In the genomic region with DNA sequence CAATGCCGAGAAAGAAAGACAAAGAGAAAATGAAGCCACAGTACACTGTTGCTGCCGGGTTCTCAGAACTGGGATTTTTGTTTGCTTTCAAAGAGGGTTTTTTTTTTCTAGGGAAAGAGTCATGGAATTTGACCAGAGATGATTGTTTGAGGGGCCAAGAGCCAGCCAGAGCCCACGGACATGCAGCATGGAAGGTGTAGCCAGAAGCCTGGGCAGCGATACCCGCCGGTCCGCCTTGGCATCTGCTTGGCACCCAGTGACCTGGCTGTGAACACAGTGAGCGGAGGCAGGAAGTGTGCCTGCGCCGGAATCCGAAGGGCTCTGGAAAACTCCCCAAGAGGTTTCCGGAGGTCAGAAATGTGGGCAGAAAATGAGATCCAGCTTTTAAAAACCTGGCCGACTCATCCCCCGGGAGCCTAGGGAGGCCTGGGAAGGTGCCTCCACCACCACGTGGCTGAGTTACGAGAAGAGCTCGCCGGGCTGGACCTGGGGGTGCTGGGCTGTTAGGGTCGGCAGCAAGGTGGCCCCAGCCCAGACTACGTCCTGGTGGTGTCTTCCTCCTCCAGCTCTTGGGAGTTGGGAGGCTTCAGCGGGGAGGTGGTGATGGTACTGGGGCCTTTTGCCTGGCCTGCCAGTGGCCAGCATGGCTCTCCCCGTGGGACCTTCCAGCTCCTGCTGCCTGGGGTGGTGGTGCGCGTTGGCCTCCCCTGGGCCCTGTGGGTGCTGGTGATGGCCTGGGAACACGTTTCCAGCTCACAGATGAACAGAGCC, we compare ENCODE assay signal across 1 cellular context.
A peak's percentile ranks its signal among the peaks of the same experiment; 100 is the strongest.
TF ChIP-seq lines count a peak whose summit lies in the region.

No MANE protein-coding gene starts in this region.

TF ChIP-seq in SK-N-SH, 30 proteins besides CTCF, POLR2A, EP300 and RAD21 (continued from another document):
- TF ChIP-seq NFIC (IDR thresholded peaks at IDR 0.05; ENCODE audit: borderline replicate concordance): no peak
- TF ChIP-seq, protein P1, sequence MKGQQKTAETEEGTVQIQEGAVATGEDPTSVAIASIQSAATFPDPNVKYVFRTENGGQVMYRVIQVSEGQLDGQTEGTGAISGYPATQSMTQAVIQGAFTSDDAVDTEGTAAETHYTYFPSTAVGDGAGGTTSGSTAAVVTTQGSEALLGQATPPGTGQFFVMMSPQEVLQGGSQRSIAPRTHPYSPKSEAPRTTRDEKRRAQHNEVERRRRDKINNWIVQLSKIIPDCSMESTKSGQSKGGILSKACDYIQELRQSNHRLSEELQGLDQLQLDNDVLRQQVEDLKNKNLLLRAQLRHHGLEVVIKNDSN (IDR thresholded peaks at IDR 0.05; ENCODE audit: borderline replicate concordance, low read depth): 0 out of 2 replicates have a peak, but pooled peaks have one; percentile 11
- 0 out of 2 replicates have a peak, but pooled peaks have one; percentile 19 for TF ChIP-seq ELF1 (IDR thresholded peaks at IDR 0.05)
- TF ChIP-seq, protein P2, sequence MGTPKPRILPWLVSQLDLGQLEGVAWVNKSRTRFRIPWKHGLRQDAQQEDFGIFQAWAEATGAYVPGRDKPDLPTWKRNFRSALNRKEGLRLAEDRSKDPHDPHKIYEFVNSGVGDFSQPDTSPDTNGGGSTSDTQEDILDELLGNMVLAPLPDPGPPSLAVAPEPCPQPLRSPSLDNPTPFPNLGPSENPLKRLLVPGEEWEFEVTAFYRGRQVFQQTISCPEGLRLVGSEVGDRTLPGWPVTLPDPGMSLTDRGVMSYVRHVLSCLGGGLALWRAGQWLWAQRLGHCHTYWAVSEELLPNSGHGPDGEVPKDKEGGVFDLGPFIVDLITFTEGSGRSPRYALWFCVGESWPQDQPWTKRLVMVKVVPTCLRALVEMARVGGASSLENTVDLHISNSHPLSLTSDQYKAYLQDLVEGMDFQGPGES (IDR thresholded peaks at IDR 0.05; ENCODE audit: low read depth, low read length): no peak
- peak; percentile 39; the same call in 1 of the 2 replicates for TF ChIP-seq TCF12 (IDR thresholded peaks at IDR 0.05)
- no peak for TF ChIP-seq SMC3 (IDR thresholded peaks at IDR 0.05; ENCODE audit: low read depth, low read length)
- TF ChIP-seq, protein P3, sequence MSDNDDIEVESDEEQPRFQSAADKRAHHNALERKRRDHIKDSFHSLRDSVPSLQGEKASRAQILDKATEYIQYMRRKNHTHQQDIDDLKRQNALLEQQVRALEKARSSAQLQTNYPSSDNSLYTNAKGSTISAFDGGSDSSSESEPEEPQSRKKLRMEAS (IDR thresholded peaks at IDR 0.05; ENCODE audit: low read depth): peak; percentile 66
- TF ChIP-seq, protein P4, sequence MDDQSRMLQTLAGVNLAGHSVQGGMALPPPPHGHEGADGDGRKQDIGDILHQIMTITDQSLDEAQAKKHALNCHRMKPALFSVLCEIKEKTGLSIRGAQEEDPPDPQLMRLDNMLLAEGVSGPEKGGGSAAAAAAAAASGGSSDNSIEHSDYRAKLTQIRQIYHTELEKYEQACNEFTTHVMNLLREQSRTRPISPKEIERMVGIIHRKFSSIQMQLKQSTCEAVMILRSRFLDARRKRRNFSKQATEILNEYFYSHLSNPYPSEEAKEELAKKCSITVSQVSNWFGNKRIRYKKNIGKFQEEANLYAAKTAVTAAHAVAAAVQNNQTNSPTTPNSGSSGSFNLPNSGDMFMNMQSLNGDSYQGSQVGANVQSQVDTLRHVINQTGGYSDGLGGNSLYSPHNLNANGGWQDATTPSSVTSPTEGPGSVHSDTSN (IDR thresholded peaks at IDR 0.05): no peak
- TF ChIP-seq JUND (IDR thresholded peaks at IDR 0.05): no peak
- no peak for TF ChIP-seq RFX5 (IDR thresholded peaks at IDR 0.05; ENCODE audit: low read length)
- no peak for TF ChIP-seq FOXM1 (IDR thresholded peaks at IDR 0.05; ENCODE audit: low read depth)
- TF ChIP-seq MXI1 (IDR thresholded peaks at IDR 0.05; ENCODE audit: low read depth, low read length): peak; percentile 30; the same call in 1 of the 2 replicates
- no peak for TF ChIP-seq YY1 (IDR thresholded peaks at IDR 0.05; ENCODE audit: low read depth)
- no peak for TF ChIP-seq EZH2phosphoT487 (IDR thresholded peaks at IDR 0.05; ENCODE audit: borderline replicate concordance, low read depth)
